Comparison of ENCODE assay signal across 1 cellular context in the genomic region with DNA sequence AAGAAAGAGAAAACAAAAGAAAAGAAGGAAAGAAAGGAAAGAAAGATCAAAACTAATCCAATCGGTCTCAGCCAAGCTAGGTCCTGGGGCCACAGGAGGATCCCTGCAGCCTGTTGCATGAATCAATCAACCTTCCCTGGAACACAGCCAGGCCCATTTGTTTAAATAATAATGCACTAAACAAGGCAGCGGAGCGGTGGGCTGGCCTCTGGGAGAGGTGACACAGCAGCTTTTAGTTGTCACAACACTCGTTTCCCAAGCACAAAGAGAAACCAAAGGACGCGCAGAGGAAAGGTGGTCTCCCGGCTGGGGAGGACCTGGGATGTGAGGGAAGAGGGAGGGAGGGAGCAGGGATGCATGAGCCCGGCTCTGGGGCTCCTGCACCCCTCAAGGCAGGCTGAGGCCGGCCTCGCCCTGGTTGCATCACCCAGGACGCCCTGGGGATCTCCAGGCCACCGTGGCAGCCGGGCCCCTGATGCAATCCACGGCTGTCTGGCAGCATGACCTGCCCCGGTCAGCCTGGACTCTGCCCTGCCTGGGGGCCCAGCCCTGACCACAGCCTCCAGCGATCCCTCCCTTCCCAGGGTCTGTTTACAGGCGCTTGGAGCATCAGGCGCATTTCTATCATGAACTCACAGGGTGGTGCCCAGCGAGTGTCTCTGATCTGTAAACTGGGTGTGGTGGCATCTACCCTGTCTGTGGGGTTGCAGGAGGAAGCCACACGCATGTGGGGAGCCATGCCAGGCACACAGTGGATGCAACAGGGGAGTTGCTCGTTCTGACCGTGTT.
A peak's percentile ranks its signal among the peaks of the same experiment; 100 is the strongest.
TF ChIP-seq lines count a peak whose summit lies in the region.

No MANE protein-coding gene starts in this region.

TF ChIP-seq in HepG2, 621 proteins besides CTCF, POLR2A, EP300 and RAD21 (continued from another document and continues in another):
- TF ChIP-seq, protein P1, sequence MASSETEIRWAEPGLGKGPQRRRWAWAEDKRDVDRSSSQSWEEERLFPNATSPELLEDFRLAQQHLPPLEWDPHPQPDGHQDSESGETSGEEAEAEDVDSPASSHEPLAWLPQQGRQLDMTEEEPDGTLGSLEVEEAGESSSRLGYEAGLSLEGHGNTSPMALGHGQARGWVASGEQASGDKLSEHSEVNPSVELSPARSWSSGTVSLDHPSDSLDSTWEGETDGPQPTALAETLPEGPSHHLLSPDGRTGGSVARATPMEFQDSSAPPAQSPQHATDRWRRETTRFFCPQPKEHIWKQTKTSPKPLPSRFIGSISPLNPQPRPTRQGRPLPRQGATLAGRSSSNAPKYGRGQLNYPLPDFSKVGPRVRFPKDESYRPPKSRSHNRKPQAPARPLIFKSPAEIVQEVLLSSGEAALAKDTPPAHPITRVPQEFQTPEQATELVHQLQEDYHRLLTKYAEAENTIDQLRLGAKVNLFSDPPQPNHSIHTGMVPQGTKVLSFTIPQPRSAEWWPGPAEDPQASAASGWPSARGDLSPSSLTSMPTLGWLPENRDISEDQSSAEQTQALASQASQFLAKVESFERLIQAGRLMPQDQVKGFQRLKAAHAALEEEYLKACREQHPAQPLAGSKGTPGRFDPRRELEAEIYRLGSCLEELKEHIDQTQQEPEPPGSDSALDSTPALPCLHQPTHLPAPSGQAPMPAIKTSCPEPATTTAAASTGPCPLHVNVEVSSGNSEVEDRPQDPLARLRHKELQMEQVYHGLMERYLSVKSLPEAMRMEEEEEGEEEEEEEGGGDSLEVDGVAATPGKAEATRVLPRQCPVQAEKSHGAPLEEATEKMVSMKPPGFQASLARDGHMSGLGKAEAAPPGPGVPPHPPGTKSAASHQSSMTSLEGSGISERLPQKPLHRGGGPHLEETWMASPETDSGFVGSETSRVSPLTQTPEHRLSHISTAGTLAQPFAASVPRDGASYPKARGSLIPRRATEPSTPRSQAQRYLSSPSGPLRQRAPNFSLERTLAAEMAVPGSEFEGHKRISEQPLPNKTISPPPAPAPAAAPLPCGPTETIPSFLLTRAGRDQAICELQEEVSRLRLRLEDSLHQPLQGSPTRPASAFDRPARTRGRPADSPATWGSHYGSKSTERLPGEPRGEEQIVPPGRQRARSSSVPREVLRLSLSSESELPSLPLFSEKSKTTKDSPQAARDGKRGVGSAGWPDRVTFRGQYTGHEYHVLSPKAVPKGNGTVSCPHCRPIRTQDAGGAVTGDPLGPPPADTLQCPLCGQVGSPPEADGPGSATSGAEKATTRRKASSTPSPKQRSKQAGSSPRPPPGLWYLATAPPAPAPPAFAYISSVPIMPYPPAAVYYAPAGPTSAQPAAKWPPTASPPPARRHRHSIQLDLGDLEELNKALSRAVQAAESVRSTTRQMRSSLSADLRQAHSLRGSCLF (CRISPR knock-in tag; IDR thresholded peaks at IDR 0.05; ENCODE audit: borderline replicate concordance) = no peak
- TF ChIP-seq, protein P2, sequence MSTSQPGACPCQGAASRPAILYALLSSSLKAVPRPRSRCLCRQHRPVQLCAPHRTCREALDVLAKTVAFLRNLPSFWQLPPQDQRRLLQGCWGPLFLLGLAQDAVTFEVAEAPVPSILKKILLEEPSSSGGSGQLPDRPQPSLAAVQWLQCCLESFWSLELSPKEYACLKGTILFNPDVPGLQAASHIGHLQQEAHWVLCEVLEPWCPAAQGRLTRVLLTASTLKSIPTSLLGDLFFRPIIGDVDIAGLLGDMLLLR (CRISPR knock-in tag; IDR thresholded peaks at IDR 0.05) = peak; percentile 87
- peak; percentile 70 for TF ChIP-seq ETV5 (CRISPR knock-in tag; IDR thresholded peaks at IDR 0.05; ENCODE audit: borderline replicate concordance)
- 0 out of 2 replicates have a peak, but pooled peaks have one; percentile 73 for TF ChIP-seq PAX8 (CRISPR knock-in tag; IDR thresholded peaks at IDR 0.05; ENCODE audit: borderline replicate concordance)
- no peak for TF ChIP-seq SUZ12 (IDR thresholded peaks at IDR 0.05; ENCODE audit: low read depth, low read length)
- TF ChIP-seq, protein P3, sequence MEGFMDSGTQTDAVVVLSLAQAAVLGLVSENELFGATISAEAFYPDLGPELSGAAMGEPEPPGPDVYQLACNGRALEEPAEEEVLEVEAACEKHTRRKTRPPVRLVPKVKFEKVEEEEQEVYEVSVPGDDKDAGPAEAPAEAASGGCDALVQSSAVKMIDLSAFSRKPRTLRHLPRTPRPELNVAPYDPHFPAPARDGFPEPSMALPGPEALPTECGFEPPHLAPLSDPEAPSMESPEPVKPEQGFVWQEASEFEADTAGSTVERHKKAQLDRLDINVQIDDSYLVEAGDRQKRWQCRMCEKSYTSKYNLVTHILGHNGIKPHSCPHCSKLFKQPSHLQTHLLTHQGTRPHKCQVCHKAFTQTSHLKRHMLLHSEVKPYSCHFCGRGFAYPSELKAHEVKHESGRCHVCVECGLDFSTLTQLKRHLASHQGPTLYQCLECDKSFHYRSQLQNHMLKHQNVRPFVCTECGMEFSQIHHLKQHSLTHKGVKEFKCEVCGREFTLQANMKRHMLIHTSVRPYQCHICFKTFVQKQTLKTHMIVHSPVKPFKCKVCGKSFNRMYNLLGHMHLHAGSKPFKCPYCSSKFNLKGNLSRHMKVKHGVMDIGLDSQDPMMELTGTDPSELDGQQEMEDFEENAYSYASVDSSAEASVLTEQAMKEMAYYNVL (CRISPR knock-in tag; IDR thresholded peaks at IDR 0.05; ENCODE audit: borderline replicate concordance) = peak; percentile 85
- peak; percentile 94 for TF ChIP-seq HNRNPL (IDR thresholded peaks at IDR 0.05; ENCODE audit: low read depth, low read length)
- no peak for TF ChIP-seq ZNF10 (CRISPR knock-in tag; IDR thresholded peaks at IDR 0.05; ENCODE audit: borderline replicate concordance, low read depth)
- TF ChIP-seq, protein P4, sequence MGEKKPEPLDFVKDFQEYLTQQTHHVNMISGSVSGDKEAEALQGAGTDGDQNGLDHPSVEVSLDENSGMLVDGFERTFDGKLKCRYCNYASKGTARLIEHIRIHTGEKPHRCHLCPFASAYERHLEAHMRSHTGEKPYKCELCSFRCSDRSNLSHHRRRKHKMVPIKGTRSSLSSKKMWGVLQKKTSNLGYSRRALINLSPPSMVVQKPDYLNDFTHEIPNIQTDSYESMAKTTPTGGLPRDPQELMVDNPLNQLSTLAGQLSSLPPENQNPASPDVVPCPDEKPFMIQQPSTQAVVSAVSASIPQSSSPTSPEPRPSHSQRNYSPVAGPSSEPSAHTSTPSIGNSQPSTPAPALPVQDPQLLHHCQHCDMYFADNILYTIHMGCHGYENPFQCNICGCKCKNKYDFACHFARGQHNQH (CRISPR knock-in tag; IDR thresholded peaks at IDR 0.05) = peak; percentile 94
- TF ChIP-seq NR2F6 (IDR thresholded peaks at IDR 0.05) = peak; percentile 92
- peak; percentile 99 for TF ChIP-seq NR2F6 (CRISPR knock-in tag; IDR thresholded peaks at IDR 0.05)
- peak; percentile 55; the same call in 1 of the 2 replicates for TF ChIP-seq GATA4 (IDR thresholded peaks at IDR 0.05; ENCODE audit: borderline replicate concordance, low read depth)
- TF ChIP-seq, protein P5, sequence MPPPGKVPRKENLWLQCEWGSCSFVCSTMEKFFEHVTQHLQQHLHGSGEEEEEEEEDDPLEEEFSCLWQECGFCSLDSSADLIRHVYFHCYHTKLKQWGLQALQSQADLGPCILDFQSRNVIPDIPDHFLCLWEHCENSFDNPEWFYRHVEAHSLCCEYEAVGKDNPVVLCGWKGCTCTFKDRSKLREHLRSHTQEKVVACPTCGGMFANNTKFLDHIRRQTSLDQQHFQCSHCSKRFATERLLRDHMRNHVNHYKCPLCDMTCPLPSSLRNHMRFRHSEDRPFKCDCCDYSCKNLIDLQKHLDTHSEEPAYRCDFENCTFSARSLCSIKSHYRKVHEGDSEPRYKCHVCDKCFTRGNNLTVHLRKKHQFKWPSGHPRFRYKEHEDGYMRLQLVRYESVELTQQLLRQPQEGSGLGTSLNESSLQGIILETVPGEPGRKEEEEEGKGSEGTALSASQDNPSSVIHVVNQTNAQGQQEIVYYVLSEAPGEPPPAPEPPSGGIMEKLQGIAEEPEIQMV (CRISPR knock-in tag; IDR thresholded peaks at IDR 0.05; ENCODE audit: low read depth) = 0 out of 2 replicates have a peak, but pooled peaks have one; percentile 72
- TF ChIP-seq, protein P6, sequence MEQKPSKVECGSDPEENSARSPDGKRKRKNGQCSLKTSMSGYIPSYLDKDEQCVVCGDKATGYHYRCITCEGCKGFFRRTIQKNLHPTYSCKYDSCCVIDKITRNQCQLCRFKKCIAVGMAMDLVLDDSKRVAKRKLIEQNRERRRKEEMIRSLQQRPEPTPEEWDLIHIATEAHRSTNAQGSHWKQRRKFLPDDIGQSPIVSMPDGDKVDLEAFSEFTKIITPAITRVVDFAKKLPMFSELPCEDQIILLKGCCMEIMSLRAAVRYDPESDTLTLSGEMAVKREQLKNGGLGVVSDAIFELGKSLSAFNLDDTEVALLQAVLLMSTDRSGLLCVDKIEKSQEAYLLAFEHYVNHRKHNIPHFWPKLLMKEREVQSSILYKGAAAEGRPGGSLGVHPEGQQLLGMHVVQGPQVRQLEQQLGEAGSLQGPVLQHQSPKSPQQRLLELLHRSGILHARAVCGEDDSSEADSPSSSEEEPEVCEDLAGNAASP (CRISPR knock-in tag; IDR thresholded peaks at IDR 0.05; ENCODE audit: borderline replicate concordance) = peak; percentile 97
- TF ChIP-seq NONO (IDR thresholded peaks at IDR 0.05) = no peak
- peak; percentile 98 for TF ChIP-seq NONO (CRISPR knock-in tag; conservative IDR thresholded peaks at IDR 0.05)
- TF ChIP-seq, protein P7, sequence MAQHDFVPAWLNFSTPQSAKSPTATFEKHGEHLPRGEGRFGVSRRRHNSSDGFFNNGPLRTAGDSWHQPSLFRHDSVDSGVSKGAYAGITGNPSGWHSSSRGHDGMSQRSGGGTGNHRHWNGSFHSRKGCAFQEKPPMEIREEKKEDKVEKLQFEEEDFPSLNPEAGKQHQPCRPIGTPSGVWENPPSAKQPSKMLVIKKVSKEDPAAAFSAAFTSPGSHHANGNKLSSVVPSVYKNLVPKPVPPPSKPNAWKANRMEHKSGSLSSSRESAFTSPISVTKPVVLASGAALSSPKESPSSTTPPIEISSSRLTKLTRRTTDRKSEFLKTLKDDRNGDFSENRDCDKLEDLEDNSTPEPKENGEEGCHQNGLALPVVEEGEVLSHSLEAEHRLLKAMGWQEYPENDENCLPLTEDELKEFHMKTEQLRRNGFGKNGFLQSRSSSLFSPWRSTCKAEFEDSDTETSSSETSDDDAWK (CRISPR knock-in tag; IDR thresholded peaks at IDR 0.05) = no peak
- TF ChIP-seq ZSCAN20 (CRISPR knock-in tag; IDR thresholded peaks at IDR 0.05; ENCODE audit: borderline replicate concordance) = no peak
- TF ChIP-seq, protein P8, sequence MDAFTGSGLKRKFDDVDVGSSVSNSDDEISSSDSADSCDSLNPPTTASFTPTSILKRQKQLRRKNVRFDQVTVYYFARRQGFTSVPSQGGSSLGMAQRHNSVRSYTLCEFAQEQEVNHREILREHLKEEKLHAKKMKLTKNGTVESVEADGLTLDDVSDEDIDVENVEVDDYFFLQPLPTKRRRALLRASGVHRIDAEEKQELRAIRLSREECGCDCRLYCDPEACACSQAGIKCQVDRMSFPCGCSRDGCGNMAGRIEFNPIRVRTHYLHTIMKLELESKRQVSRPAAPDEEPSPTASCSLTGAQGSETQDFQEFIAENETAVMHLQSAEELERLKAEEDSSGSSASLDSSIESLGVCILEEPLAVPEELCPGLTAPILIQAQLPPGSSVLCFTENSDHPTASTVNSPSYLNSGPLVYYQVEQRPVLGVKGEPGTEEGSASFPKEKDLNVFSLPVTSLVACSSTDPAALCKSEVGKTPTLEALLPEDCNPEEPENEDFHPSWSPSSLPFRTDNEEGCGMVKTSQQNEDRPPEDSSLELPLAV (CRISPR knock-in tag; conservative IDR thresholded peaks at IDR 0.05; ENCODE audit: low read depth) = no peak
- TF ChIP-seq ZNF446 (CRISPR knock-in tag; IDR thresholded peaks at IDR 0.05) = 0 out of 2 replicates have a peak, but pooled peaks have one; percentile 61
- peak; percentile 4; the same call in 1 of the 2 replicates for TF ChIP-seq FOXK2 (IDR thresholded peaks at IDR 0.05)
- no peak for TF ChIP-seq REXO4 (CRISPR knock-in tag; IDR thresholded peaks at IDR 0.05; ENCODE audit: borderline replicate concordance)
- TF ChIP-seq GTF2F1 (IDR thresholded peaks at IDR 0.05; ENCODE audit: low read length) = peak; percentile 3; the same call in 1 of the 2 replicates
- TF ChIP-seq ZNF562 (CRISPR knock-in tag; IDR thresholded peaks at IDR 0.05; ENCODE audit: borderline replicate concordance) = no peak
- TF ChIP-seq KDM5B (CRISPR knock-in tag; IDR thresholded peaks at IDR 0.05; ENCODE audit: borderline replicate concordance) = peak; percentile 94; the same call in 1 of the 2 replicates
- no peak for TF ChIP-seq MTF1 (CRISPR knock-in tag; IDR thresholded peaks at IDR 0.05)
- 0 out of 2 replicates have a peak, but pooled peaks have one; percentile 80 for TF ChIP-seq SNAI1 (CRISPR knock-in tag; IDR thresholded peaks at IDR 0.05; ENCODE audit: borderline replicate concordance)
- TF ChIP-seq, protein P9, sequence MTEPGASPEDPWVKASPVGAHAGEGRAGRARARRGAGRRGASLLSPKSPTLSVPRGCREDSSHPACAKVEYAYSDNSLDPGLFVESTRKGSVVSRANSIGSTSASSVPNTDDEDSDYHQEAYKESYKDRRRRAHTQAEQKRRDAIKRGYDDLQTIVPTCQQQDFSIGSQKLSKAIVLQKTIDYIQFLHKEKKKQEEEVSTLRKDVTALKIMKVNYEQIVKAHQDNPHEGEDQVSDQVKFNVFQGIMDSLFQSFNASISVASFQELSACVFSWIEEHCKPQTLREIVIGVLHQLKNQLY (CRISPR knock-in tag; IDR thresholded peaks at IDR 0.05) = peak; percentile 94
- no peak; the same call in 1 of the 2 replicates for TF ChIP-seq ADNP (CRISPR knock-in tag; IDR thresholded peaks at IDR 0.05)
- no peak for TF ChIP-seq HOXA7 (CRISPR knock-in tag; IDR thresholded peaks at IDR 0.05)
- peak; percentile 99; the same call in 1 of the 2 replicates for TF ChIP-seq MIER3 (CRISPR knock-in tag; IDR thresholded peaks at IDR 0.05; ENCODE audit: borderline replicate concordance)
- TF ChIP-seq CEBPB (IDR thresholded peaks at IDR 0.05; ENCODE audit: borderline replicate concordance, low read depth, low read length) = peak; percentile 100
- TF ChIP-seq ZFP90 (CRISPR knock-in tag; IDR thresholded peaks at IDR 0.05; ENCODE audit: borderline replicate concordance) = no peak
- no peak for TF ChIP-seq FIP1L1 (IDR thresholded peaks at IDR 0.05; ENCODE audit: borderline replicate concordance, insufficient read depth, low read depth, low read length)
- no peak for TF ChIP-seq TP53 (CRISPR knock-in tag; conservative IDR thresholded peaks at IDR 0.05)
- no peak for TF ChIP-seq ZNF17 (CRISPR knock-in tag; IDR thresholded peaks at IDR 0.05)
- peak; percentile 95 for TF ChIP-seq ZSCAN29 (CRISPR knock-in tag; conservative IDR thresholded peaks at IDR 0.05)
- TF ChIP-seq, protein P10, sequence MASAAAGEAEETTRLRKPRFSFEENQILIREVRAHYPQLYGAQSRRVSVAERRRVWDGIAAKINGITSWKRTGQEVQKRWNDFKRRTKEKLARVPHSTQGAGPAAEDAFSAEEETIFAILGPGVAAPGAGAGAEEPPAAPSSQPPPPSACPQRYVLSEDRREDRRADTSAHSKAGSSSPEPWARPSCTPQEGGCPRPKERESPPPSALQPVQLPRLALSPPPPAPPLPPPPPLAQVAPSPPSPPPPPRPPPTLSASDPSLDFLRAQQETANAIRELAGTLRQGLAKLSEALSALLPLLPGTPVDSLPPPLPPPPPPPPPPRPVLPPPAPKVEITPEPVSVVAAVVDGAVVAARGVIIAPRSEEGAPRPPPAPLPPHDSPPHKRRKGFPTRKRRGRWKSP (CRISPR knock-in tag; IDR thresholded peaks at IDR 0.05) = peak; percentile 71; the same call in 1 of the 2 replicates
- TF ChIP-seq SRSF9 (IDR thresholded peaks at IDR 0.05; ENCODE audit: borderline replicate concordance, insufficient read depth, low read depth, low read length, poor library complexity, severe bottlenecking) = no peak
- TF ChIP-seq JUN (CRISPR knock-in tag; IDR thresholded peaks at IDR 0.05) = peak; percentile 85
